In genomic region chr19:2479556-2480194, GRCh38 we compare ENCODE assay signal across 1 cellular context.
TF ChIP-seq lines count a peak whose summit lies in the region.

No MANE protein-coding gene starts in this region.

TF ChIP-seq in GM12878, 131 proteins besides CTCF, POLR2A, EP300 and RAD21 (continued from another document):
- TF ChIP-seq, protein P1, sequence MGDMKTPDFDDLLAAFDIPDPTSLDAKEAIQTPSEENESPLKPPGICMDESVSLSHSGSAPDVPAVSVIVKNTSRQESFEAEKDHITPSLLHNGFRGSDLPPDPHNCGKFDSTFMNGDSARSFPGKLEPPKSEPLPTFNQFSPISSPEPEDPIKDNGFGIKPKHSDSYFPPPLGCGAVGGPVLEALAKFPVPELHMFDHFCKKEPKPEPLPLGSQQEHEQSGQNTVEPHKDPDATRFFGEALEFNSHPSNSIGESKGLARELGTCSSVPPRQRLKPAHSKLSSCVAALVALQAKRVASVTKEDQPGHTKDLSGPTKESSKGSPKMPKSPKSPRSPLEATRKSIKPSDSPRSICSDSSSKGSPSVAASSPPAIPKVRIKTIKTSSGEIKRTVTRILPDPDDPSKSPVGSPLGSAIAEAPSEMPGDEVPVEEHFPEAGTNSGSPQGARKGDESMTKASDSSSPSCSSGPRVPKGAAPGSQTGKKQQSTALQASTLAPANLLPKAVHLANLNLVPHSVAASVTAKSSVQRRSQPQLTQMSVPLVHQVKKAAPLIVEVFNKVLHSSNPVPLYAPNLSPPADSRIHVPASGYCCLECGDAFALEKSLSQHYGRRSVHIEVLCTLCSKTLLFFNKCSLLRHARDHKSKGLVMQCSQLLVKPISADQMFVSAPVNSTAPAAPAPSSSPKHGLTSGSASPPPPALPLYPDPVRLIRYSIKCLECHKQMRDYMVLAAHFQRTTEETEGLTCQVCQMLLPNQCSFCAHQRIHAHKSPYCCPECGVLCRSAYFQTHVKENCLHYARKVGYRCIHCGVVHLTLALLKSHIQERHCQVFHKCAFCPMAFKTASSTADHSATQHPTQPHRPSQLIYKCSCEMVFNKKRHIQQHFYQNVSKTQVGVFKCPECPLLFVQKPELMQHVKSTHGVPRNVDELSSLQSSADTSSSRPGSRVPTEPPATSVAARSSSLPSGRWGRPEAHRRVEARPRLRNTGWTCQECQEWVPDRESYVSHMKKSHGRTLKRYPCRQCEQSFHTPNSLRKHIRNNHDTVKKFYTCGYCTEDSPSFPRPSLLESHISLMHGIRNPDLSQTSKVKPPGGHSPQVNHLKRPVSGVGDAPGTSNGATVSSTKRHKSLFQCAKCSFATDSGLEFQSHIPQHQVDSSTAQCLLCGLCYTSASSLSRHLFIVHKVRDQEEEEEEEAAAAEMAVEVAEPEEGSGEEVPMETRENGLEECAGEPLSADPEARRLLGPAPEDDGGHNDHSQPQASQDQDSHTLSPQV (IDR thresholded peaks at IDR 0.05): no peak
- TF ChIP-seq RB1 (IDR thresholded peaks at IDR 0.05; ENCODE audit: borderline replicate concordance): no peak
- TF ChIP-seq, protein P2, sequence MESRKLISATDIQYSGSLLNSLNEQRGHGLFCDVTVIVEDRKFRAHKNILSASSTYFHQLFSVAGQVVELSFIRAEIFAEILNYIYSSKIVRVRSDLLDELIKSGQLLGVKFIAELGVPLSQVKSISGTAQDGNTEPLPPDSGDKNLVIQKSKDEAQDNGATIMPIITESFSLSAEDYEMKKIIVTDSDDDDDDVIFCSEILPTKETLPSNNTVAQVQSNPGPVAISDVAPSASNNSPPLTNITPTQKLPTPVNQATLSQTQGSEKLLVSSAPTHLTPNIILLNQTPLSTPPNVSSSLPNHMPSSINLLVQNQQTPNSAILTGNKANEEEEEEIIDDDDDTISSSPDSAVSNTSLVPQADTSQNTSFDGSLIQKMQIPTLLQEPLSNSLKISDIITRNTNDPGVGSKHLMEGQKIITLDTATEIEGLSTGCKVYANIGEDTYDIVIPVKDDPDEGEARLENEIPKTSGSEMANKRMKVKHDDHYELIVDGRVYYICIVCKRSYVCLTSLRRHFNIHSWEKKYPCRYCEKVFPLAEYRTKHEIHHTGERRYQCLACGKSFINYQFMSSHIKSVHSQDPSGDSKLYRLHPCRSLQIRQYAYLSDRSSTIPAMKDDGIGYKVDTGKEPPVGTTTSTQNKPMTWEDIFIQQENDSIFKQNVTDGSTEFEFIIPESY (IDR thresholded peaks at IDR 0.05): no peak
- TF ChIP-seq CHD2 (IDR thresholded peaks at IDR 0.05; ENCODE audit: borderline replicate concordance, low read depth, low read length): no peak
- peak; percentile 40 for TF ChIP-seq RUNX3 (IDR thresholded peaks at IDR 0.05; ENCODE audit: low read length)
- TF ChIP-seq YBX1 (IDR thresholded peaks at IDR 0.05): no peak
- TF ChIP-seq ZZZ3 (IDR thresholded peaks at IDR 0.05; ENCODE audit: control insufficient read depth, insufficient read length, low read depth): no peak
TF ChIP-seq in GM12878: peak in this region for 12.
